Comparison of ENCODE assay signal across 16 cellular contexts in the genomic region with DNA sequence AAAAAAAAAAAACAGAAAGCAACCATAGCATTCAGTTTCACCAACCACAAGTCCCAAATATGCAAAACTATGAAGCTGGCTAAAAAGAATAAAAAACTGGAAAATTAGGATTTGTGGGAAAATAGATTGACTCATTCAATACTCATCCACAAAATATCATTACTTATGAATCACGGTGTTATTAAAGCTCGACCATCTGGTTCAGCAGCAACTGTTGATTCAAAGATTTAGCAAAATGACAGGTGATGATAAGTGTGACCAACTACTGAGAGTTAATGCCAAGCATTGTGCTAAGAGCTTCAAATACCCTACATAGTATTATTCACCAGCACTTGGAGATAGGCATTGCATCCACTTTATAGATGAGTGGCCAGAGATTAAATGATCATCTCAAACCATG. TPM values are rescaled to one million over a fixed set of nuclear protein-coding genes. Genes with fewer than 3 reads are reported as not detected.
A peak's percentile ranks its signal among the peaks of the same experiment; 100 is the strongest.
DNase-seq lines count a peak whose midpoint lies in the region; ATAC-seq and TF ChIP-seq lines count a peak whose summit lies in the region.
"Had no signal": no experiment of that assay in that cellular context is flagged by ENCODE, and none has a peak within 500 bp of the region (broad histone marks: within the 10 kb centered on the region; RNA-seq: fewer than 3 reads in every experiment).

No MANE protein-coding gene starts in this region.

- peaks cover 6% of the 10 kb centered on the region for H3K4me1 ChIP-seq in adipocyte (ENCODE audit: control insufficient read depth, insufficient read depth, low read length)
- peaks cover 6% of the 10 kb centered on the region for H3K4me1 ChIP-seq in foreskin keratinocyte
- H3K4me1 ChIP-seq: neural progenitor cell had no signal

- no peak overlapping the region for H3K9ac ChIP-seq in adipocyte (ENCODE audit: low read length)
- H3K9ac ChIP-seq: neural progenitor cell had no signal

- H3K4me3 ChIP-seq in AG04449 (ENCODE audit: low read depth, low read length) (no peak overlapping the region), adipocyte (ENCODE audit: low read length) (no peak overlapping the region)
- H3K4me3 ChIP-seq: cardiac muscle cell, neural progenitor cell, smooth muscle cell had no signal

- no peaks in the 10 kb centered on the region for H3K27me3 ChIP-seq in adipocyte (replicated peaks; ENCODE audit: control insufficient read depth, insufficient read depth, low read length)
- H3K27me3 ChIP-seq in foreskin keratinocyte = no peaks in the 10 kb centered on the region
- H3K27me3 ChIP-seq: cardiac muscle cell, neural progenitor cell had no signal

- H3K27ac ChIP-seq in foreskin keratinocyte = no peak overlapping the region
- H3K27ac ChIP-seq: cardiac muscle cell, neural progenitor cell had no signal

- CTCF ChIA-PET in AG04449 (lab: Yijun Ruan, JAX) = interaction anchor here (0.6 to 1.7 kb wide), 4 partner anchors 27 to 729 kb away, joined by 3 to 5 read pairs (median 4); partner anchors contain the start of gene XDH

- TF ChIP-seq CTCF in AG04449 (IDR thresholded peaks at IDR 0.05; ENCODE audit: insufficient read depth, low read length, missing control alignments) (no peak), foreskin keratinocyte (conservative IDR thresholded peaks at IDR 0.05) (no peak)

- H3K9me3 ChIP-seq in adipocyte (ENCODE audit: control insufficient read depth, low read length) = no peaks in the 10 kb centered on the region

- ATAC-seq in foreskin keratinocyte = peak; percentile 99
- no peak for ATAC-seq in HG02870 (IDR thresholded peaks at IDR 0.05; ENCODE audit: unreplicated experiment)
- ATAC-seq: stimulated activated naive CD8-positive, alpha-beta T cell treated with anti-CD3 and anti-CD28 coated beads, Interleukin-15, amount 100 ng/mL, for 72 hours had no signal

- H3K36me3 ChIP-seq in adipocyte (ENCODE audit: control insufficient read depth, insufficient read depth, low read length, severe bottlenecking) = no peaks in the 10 kb centered on the region
- H3K36me3 ChIP-seq: cardiac muscle cell, neural progenitor cell had no signal

- DNase-seq in AG04449 (ENCODE audit: low read depth, low spot score) (peak; percentile 85), HCEC 1CT (peak; percentile 89), adipocyte (ENCODE audit: low read depth) (peak; percentile 18), foreskin keratinocyte (peak; percentile 89 to 94), ureter (ENCODE audit: low spot score) (no peak), HuH-7 (ENCODE audit: low spot score) (no peak)
- no peak for DNase-seq in stimulated activated CD4-positive, alpha-beta T cell treated with anti-CD3 and anti-CD28 coated beads, Interleukin-15, amount 100 ng/mL, for 24 hours
- DNase-seq: ACHN; activated gamma-delta T cell treated with Interleukin-2 at 50 U/mL for 16 hours; NCI-H1092 treated with DMSO at 0.1 percent for 48 hours; stimulated activated naive CD8-positive, alpha-beta T cell treated with anti-CD3 and anti-CD28 coated beads, Interleukin-15, amount 100 ng/mL, for 72 hours had no signal

- POLR2A ChIA-PET in AG04449 (lab: Yijun Ruan, JAX) = interaction anchor here (0.6 to 1.3 kb wide), 11 partner anchors 10 to 321 kb away, joined by 3 to 6 read pairs (median 5); partner anchors contain the start of gene EHD3

RNA-seq across cellular contexts. Expression of gene XDH, which starts 26.2 kb away (rescaled TPM):
- total RNA-seq in foreskin keratinocyte (19.3 and 23.6 TPM in 2 replicates), ureter (6.6 TPM)
- 6.6 and 7.7 TPM in 2 replicates for polyA plus RNA-seq in foreskin keratinocyte
- total RNA-seq: lung microvascular endothelial cell had no signal

Comparison
In these comparisons a context has a peak if more than half of its experiments do, and no peak if none do; other contexts are left out.
1. DNase-seq: peak in AG04449 (single experiment), HCEC 1CT (single experiment), adipocyte (single experiment) and foreskin keratinocyte (2 of 2); none in ureter (single experiment), HuH-7 (single experiment) and stimulated activated CD4-positive, alpha-beta T cell treated with anti-CD3 and anti-CD28 coated beads, Interleukin-15, amount 100 ng/mL, for 24 hours (single experiment).